ENCODE assay signal across 9 cellular contexts in genomic region chr14:68824517-68825347, GRCh38. TPM values are rescaled to one million over a fixed set of nuclear protein-coding genes. Genes with fewer than 3 reads are reported as not detected.
A peak's percentile ranks its signal among the peaks of the same experiment; 100 is the strongest.
DNase-seq lines count a peak whose midpoint lies in the region; ATAC-seq, FAIRE-seq and TF ChIP-seq lines count a peak whose summit lies in the region.
"Had no signal": no experiment of that assay in that cellular context is flagged by ENCODE, and none has a peak within 500 bp of the region (broad histone marks: within the 10 kb centered on the region; RNA-seq: fewer than 3 reads in every experiment).

No MANE protein-coding gene starts in this region.

- H3K4me3 Mint-ChIP-seq in mesothelial cell of epicardium, result no peak overlapping the region
- H3K4me3 Mint-ChIP-seq: central memory CD8-positive, alpha-beta T cell had no signal

- POLR2A ChIA-PET in endothelial cell of umbilical vein (lab: Charles Lee), result no interaction called here

- CTCF ChIA-PET in endothelial cell of umbilical vein (lab: Charles Lee), result interaction anchor here (0.5 to 7.1 kb wide), 35 partner anchors 8 to 1004 kb away, joined by 3 to 65 read pairs (median 4); partner anchors contain the start of gene ZFP36L1

- no peaks in the 10 kb centered on the region for H3K4me1 ChIP-seq in endothelial cell of umbilical vein (ENCODE audit: control insufficient read depth, extremely low read depth, insufficient read depth, low read length)
- peaks cover under 1% of the 10 kb centered on the region for H3K4me1 ChIP-seq in upper lobe of right lung

- intact Hi-C loops in endothelial cell of umbilical vein (cut with micrococcal nuclease), result loop anchor here (1.0 to 2.0 kb wide), 3 partner anchors 20 to 988 kb away; no protein-coding TSS in a partner anchor
- intact Hi-C loops in upper lobe of right lung (cut with DNase I), result loop anchor here (10.0 kb wide), 1 partner anchor 890 kb away; no protein-coding TSS in a partner anchor

- no peak overlapping the region for H3K9ac ChIP-seq in endothelial cell of umbilical vein (replicated peaks; ENCODE audit: extremely low read depth, insufficient read depth, low read length)

- BruUV-seq in endothelial cell of umbilical vein (replicated peaks; lab: Mats Ljungman, UMichigan), result no TSS peak

- H3K27me3 ChIP-seq in endothelial cell of umbilical vein (ENCODE audit: control insufficient read depth in 2 of 2, insufficient read depth in 2 of 2, low read length in 2 of 2), result no peaks in the 10 kb centered on the region
- no peaks in the 10 kb centered on the region for H3K27me3 ChIP-seq in upper lobe of right lung

- H3K4me2 ChIP-seq in endothelial cell of umbilical vein (ENCODE audit: insufficient read depth, low read length), result no peak overlapping the region

- TF ChIP-seq CTCF in endothelial cell of umbilical vein (IDR thresholded peaks at IDR 0.05; ENCODE audit: extremely low read depth in 1 of 2, insufficient read depth in 1 of 2, low read depth in 1 of 2, low read length in 2 of 2), result peak; percentile 92 to 95
- peak; percentile 64 for TF ChIP-seq CTCF in mesothelial cell of epicardium (IDR thresholded peaks at IDR 0.05; ENCODE audit: unreplicated experiment)
- TF ChIP-seq CTCF in upper lobe of right lung (IDR thresholded peaks at IDR 0.05), result peak; percentile 91

- ATAC-seq in upper lobe of right lung, result peak; percentile 98
- ATAC-seq in GM19397 (IDR thresholded peaks at IDR 0.05; ENCODE audit: unreplicated experiment), result no peak

- TF ChIP-seq POLR2A in endothelial cell of umbilical vein (IDR thresholded peaks at IDR 0.05; ENCODE audit: low read depth, low read length), result no peak

- DNase-seq in NCI-H2029 (lab: John Stamatoyannopoulos, UW) (peak; percentile 22), NCI-H2029 treated with DMSO at 0.1 percent for 48 hours (lab: John Stamatoyannopoulos, UW) (no peak), HTR-8/SVneo (ENCODE audit: insufficient read length, low spot score) (peak; percentile 100), SK-N-DZ (ENCODE audit: low spot score) (peak; percentile 84), endothelial cell of umbilical vein (ENCODE audit: low read depth, low spot score) (peak; percentile 66), mesothelial cell of epicardium (ENCODE audit: low spot score in 2 of 2, unreplicated experiment in 2 of 2) (peak in 1 of 2 experiments; percentile 80), upper lobe of right lung (peak; percentile 93)

- H3K27ac ChIP-seq in endothelial cell of umbilical vein (ENCODE audit: insufficient read depth, low read depth, low read length), result no peak overlapping the region
- no peak overlapping the region for H3K27ac ChIP-seq in upper lobe of right lung

- peaks cover 12% of the 10 kb centered on the region for H3K4me1 Mint-ChIP-seq in mesothelial cell of epicardium

- no peak overlapping the region for H3K27ac Mint-ChIP-seq in mesothelial cell of epicardium

- H3K36me3 ChIP-seq in endothelial cell of umbilical vein (ENCODE audit: control insufficient read depth in 2 of 2, extremely low read depth in 1 of 2, insufficient read depth in 2 of 2, low read length in 2 of 2) (no peaks in the 10 kb centered on the region), upper lobe of right lung (no peaks in the 10 kb centered on the region)

- H3K9me1 ChIP-seq in endothelial cell of umbilical vein (replicated peaks; ENCODE audit: control insufficient read depth, extremely low read depth, insufficient read depth, low read length), result no peaks in the 10 kb centered on the region

- no peaks in the 10 kb centered on the region for H3K9me3 Mint-ChIP-seq in mesothelial cell of epicardium
- H3K9me3 Mint-ChIP-seq: central memory CD8-positive, alpha-beta T cell had no signal

- dilution Hi-C loops in endothelial cell of umbilical vein (cut with MboI; ENCODE audit: extremely low pct_ligation_motif_present, low sequenced_read_pairs), result loop anchor here (25.0 kb wide), 1 partner anchor 887 kb away; no protein-coding TSS in a partner anchor

- no peaks in the 10 kb centered on the region for H4K20me1 ChIP-seq in endothelial cell of umbilical vein (replicated peaks; ENCODE audit: control insufficient read depth, extremely low read depth, insufficient read depth, low read length)

- no peaks in the 10 kb centered on the region for H3K36me3 Mint-ChIP-seq in mesothelial cell of epicardium

- H3K27me3 Mint-ChIP-seq in mesothelial cell of epicardium (ENCODE audit: low read depth), result no peaks in the 10 kb centered on the region
- H3K27me3 Mint-ChIP-seq: central memory CD8-positive, alpha-beta T cell had no signal

- no peaks in the 10 kb centered on the region for H3K79me2 ChIP-seq in endothelial cell of umbilical vein (ENCODE audit: control insufficient read depth, insufficient read depth, low read length)

- H3K4me3 ChIP-seq in endothelial cell of umbilical vein (replicated peaks in 1 of 3; ENCODE audit: insufficient read depth in 1 of 3, low read depth in 1 of 3, low read length in 3 of 3) (no peak overlapping the region), upper lobe of right lung (no peak overlapping the region)

- peak overlapping the region; percentile 87 for H2AFZ ChIP-seq in endothelial cell of umbilical vein (ENCODE audit: low read depth, low read length)

- H3K9me3 ChIP-seq in endothelial cell of umbilical vein (replicated peaks; ENCODE audit: control insufficient read depth, insufficient read depth, low read length) (no peaks in the 10 kb centered on the region), upper lobe of right lung (no peaks in the 10 kb centered on the region)

- FAIRE-seq in HTR-8/SVneo (lab: Jason Lieb, UNC), result peak; percentile 99
- FAIRE-seq in endothelial cell of umbilical vein (lab: Jason Lieb, UNC), result peak; percentile 94

TF ChIP-seq in endothelial cell of umbilical vein, 7 proteins besides CTCF, POLR2A, EP300 and RAD21:
- TF ChIP-seq FOS (IDR thresholded peaks at IDR 0.05; ENCODE audit: borderline replicate concordance, insufficient read depth, low read length), result no peak
- TF ChIP-seq JUN (IDR thresholded peaks at IDR 0.05; ENCODE audit: borderline replicate concordance, insufficient read depth, insufficient read length, low read depth), result no peak
- no peak for TF ChIP-seq EZH2 (IDR thresholded peaks at IDR 0.05; ENCODE audit: borderline replicate concordance, low read depth, low read length, severe bottlenecking)
- peak; percentile 61 for TF ChIP-seq MYC (IDR thresholded peaks at IDR 0.05; ENCODE audit: low read depth, low read length)
TF ChIP-seq in endothelial cell of umbilical vein: peak in this region for 1.

RNA-seq across cellular contexts. Expression of gene ZFP36L1, which starts 31.9 kb away (rescaled TPM):
- polyA plus RNA-seq in SK-N-DZ (2014; cell fraction: cytosol; rRNA removed), result 1.4 and 3.7 TPM in 2 replicates
- polyA plus RNA-seq in SK-N-DZ (2014; cell fraction: nucleus; rRNA removed), result 0.45 and 0.78 TPM in 2 replicates
- 89.6 and 91.3 TPM in 2 replicates for total RNA-seq in endothelial cell of umbilical vein
- polyA plus RNA-seq in endothelial cell of umbilical vein, result 46.0 and 63.3 TPM in 2 replicates
- 50.0 and 63.4 TPM in 2 replicates for polyA plus RNA-seq in endothelial cell of umbilical vein (2011; cell fraction: cytosol; rRNA removed)
- polyA plus RNA-seq in endothelial cell of umbilical vein (2011; cell fraction: nucleus; rRNA removed), result 22.0 and 22.8 TPM in 2 replicates
- 52.4 and 76.4 TPM in 2 replicates for polyA plus RNA-seq in endothelial cell of umbilical vein (2012)
- 16.9 and 24.7 TPM in 2 replicates for polyA minus RNA-seq in endothelial cell of umbilical vein
- polyA minus RNA-seq in endothelial cell of umbilical vein (2011; cell fraction: cytosol; rRNA and poly(A)+ RNA removed), result 34.5 TPM
- polyA minus RNA-seq in endothelial cell of umbilical vein (2011; cell fraction: nucleus; rRNA and poly(A)+ RNA removed), result 15.7 and 25.6 TPM in 2 replicates
- 377 to 390 TPM (median 382 TPM) in 3 replicates for total RNA-seq in mesothelial cell of epicardium
- total RNA-seq in upper lobe of right lung, result 187 TPM
